In the genomic region with DNA sequence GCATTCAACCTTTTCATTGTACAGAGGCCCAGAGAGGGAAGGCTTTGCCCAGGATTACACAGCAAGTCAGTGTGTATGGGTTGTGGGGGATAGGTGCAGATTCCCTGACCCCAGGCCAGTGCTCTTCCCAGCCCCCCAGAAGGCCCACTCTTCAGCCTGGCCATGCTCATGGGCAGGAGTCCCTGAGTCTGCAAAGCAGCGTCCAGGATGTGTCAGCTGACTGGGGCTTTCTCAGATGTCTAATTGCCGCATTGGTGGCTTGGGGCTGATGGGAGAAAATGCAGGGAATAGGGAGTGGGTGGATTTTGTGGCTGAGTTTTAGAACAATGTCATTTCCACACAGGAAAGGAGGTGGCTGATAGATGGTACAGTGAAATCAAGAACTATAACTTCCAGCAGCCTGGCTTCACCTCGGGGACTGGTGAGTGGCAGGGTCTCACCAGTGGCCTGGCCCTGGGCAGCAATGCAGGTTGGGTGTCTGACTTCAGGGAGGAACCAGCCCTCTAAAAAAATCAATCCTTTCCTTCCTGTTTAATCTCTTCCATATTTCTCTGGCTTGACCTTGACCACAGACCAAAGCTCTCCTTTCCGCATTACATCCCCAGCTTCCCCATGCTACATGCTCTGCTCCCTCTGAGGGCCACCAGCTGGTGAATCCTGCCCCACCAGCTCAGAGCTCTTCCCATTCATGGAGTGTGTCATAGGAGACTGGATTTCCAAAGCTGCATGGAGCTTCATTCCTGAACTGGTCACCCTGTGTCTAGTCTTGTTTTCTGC, we compare ENCODE assay signal across 1 cellular context.
TF ChIP-seq lines count a peak whose summit lies in the region.

No MANE protein-coding gene starts in this region.

TF ChIP-seq in SK-N-SH treated with all-trans-retinoic acid at 6 μM for 48 hours, 23 proteins besides CTCF, POLR2A, EP300 and RAD21 (continued from another document):
- TF ChIP-seq, protein P1, sequence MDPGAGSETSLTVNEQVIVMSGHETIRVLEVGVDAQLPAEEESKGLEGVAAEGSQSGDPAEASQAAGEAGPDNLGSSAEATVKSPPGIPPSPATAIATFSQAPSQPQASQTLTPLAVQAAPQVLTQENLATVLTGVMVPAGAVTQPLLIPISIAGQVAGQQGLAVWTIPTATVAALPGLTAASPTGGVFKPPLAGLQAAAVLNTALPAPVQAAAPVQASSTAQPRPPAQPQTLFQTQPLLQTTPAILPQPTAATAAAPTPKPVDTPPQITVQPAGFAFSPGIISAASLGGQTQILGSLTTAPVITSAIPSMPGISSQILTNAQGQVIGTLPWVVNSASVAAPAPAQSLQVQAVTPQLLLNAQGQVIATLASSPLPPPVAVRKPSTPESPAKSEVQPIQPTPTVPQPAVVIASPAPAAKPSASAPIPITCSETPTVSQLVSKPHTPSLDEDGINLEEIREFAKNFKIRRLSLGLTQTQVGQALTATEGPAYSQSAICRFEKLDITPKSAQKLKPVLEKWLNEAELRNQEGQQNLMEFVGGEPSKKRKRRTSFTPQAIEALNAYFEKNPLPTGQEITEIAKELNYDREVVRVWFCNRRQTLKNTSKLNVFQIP (CRISPR knock-in tag; IDR thresholded peaks at IDR 0.05; ENCODE audit: borderline replicate concordance, low read depth) = no peak
- TF ChIP-seq PPARA (CRISPR knock-in tag; IDR thresholded peaks at IDR 0.05; ENCODE audit: borderline replicate concordance) (no peak), SNAI2 (CRISPR knock-in tag; IDR thresholded peaks at IDR 0.05) (no peak), ZNF565 (CRISPR knock-in tag; conservative IDR thresholded peaks at IDR 0.05; ENCODE audit: low read depth) (no peak), GLIS3 (CRISPR knock-in tag; IDR thresholded peaks at IDR 0.05) (no peak), ZFP30 (CRISPR knock-in tag; IDR thresholded peaks at IDR 0.05) (no peak), TOX (CRISPR knock-in tag; IDR thresholded peaks at IDR 0.05; ENCODE audit: borderline replicate concordance) (no peak), BACH2 (CRISPR knock-in tag; IDR thresholded peaks at IDR 0.05; ENCODE audit: borderline replicate concordance) (no peak), ZFP3 (CRISPR knock-in tag; IDR thresholded peaks at IDR 0.05) (no peak)
- TF ChIP-seq, protein P2, sequence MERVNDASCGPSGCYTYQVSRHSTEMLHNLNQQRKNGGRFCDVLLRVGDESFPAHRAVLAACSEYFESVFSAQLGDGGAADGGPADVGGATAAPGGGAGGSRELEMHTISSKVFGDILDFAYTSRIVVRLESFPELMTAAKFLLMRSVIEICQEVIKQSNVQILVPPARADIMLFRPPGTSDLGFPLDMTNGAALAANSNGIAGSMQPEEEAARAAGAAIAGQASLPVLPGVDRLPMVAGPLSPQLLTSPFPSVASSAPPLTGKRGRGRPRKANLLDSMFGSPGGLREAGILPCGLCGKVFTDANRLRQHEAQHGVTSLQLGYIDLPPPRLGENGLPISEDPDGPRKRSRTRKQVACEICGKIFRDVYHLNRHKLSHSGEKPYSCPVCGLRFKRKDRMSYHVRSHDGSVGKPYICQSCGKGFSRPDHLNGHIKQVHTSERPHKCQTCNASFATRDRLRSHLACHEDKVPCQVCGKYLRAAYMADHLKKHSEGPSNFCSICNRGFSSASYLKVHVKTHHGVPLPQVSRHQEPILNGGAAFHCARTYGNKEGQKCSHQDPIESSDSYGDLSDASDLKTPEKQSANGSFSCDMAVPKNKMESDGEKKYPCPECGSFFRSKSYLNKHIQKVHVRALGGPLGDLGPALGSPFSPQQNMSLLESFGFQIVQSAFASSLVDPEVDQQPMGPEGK (CRISPR knock-in tag; IDR thresholded peaks at IDR 0.05; ENCODE audit: borderline replicate concordance) = no peak
- TF ChIP-seq, protein P3, sequence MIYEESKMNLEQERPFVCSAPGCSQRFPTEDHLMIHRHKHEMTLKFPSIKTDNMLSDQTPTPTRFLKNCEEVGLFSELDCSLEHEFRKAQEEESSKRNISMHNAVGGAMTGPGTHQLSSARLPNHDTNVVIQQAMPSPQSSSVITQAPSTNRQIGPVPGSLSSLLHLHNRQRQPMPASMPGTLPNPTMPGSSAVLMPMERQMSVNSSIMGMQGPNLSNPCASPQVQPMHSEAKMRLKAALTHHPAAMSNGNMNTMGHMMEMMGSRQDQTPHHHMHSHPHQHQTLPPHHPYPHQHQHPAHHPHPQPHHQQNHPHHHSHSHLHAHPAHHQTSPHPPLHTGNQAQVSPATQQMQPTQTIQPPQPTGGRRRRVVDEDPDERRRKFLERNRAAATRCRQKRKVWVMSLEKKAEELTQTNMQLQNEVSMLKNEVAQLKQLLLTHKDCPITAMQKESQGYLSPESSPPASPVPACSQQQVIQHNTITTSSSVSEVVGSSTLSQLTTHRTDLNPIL (CRISPR knock-in tag; IDR thresholded peaks at IDR 0.05; ENCODE audit: low read depth) = no peak
